Comparison of ENCODE assay signal across 14 cellular contexts in the genomic region with DNA sequence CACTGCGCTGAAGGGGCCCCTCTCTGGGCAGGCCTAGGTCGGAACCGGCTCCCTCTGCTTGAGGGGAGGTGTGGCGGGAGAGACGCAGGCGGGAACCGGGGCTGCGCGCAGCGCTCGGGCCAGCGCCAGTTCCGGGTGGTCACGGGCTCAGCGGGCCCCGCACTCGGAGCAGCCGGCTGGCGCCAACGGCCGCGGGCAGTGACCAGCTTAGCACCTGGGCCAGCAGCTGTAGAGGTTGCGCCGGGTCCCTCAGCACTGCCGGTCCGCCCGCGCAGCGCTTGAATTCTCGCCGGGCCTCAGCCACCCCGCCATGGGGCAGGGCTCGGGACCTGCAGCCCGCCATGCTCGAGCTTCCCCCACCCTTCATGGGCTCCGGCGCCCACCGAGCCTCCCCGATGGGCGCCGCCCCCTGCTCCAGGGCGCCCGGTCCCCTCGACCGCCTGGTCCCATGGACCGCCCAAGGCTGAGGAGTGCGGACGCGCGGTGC.
"Had no signal": no experiment of that assay in that cellular context is flagged by ENCODE, and none has a peak within 500 bp of the region (broad histone marks: within the 10 kb centered on the region; RNA-seq: fewer than 3 reads in every experiment).

No MANE protein-coding gene starts in this region.

- H3K36me3 ChIP-seq: gastrocnemius medialis, heart left ventricle, neural progenitor cell, tibial nerve had no signal

- H3K9me3 ChIP-seq: gastrocnemius medialis had no signal

- H3K4me1 ChIP-seq: gastrocnemius medialis, heart left ventricle, neural progenitor cell, parathyroid adenoma, tibial nerve had no signal

- H3K4me3 ChIP-seq: gastrocnemius medialis, heart left ventricle, neural progenitor cell, tibial nerve had no signal

- H3K27ac ChIP-seq: epithelial cell of prostate, gastrocnemius medialis, heart left ventricle, neural progenitor cell, parathyroid adenoma, tibial nerve had no signal

- H2AFZ ChIP-seq: neural progenitor cell, parathyroid adenoma had no signal

- ATAC-seq: activated T-cell treated with anti-CD3 and anti-CD28 coated beads, Interleukin-2, amount 50 U/mL, for 72 hours; gastrocnemius medialis; left colon had no signal

- H3K27me3 ChIP-seq: gastrocnemius medialis, heart left ventricle, neural progenitor cell, tibial nerve had no signal

- H3K9ac ChIP-seq: neural progenitor cell, parathyroid adenoma had no signal

- H3K4me2 ChIP-seq: neural progenitor cell had no signal

- DNase-seq: activated CD4-positive, alpha-beta T cell treated with anti-CD3 and anti-CD28 coated beads, Interleukin-2, amount 10 ng/mL, durations not matched to agents 7 days and 5 days; activated CD8-positive, alpha-beta memory T cell treated with anti-CD3 and anti-CD28 coated beads, Interleukin-2, amount 50 U/mL, for 48 hours; activated gamma-delta T cell treated with Interleukin-2 at 50 U/mL for 16 hours; activated T-cell treated with anti-CD3 and anti-CD28 coated beads, Interleukin-2, amount 50 U/mL, for 72 hours; anterior cingulate cortex; gastrocnemius medialis; left colon; stimulated activated CD4-positive, alpha-beta T cell treated with anti-CD3 and anti-CD28 coated beads, Interleukin-12 subunit alpha, Interleukin-12 subunit beta, amount 100 ng/mL, for 4 hours; stimulated activated CD4-positive, alpha-beta T cell treated with anti-CD3 and anti-CD28 coated beads, Interleukin-2, amount 100 ng/mL, for 24 hours had no signal
